ENCODE assay signal across 16 cellular contexts in the genomic region with DNA sequence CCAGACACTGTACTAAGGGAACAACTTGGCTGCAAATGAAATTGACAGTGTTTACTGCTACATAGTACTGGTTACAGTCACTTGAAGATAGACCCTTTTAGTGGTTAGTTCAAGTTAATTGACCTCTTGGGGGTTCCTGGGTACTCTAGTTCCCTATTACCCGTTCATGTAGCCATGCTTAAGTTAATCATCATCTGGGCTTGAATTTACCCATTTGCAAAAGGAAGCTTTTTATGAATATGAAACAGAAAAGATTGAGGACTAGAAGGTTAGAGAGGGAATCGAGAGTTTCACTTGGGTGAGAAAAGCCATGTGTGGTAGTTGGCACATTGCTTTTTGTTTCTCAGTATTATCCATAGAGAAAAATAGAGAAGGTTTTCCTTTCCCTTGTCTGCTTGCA. TPM values are rescaled to one million over a fixed set of nuclear protein-coding genes. Genes with fewer than 3 reads are reported as not detected.
A peak's percentile ranks its signal among the peaks of the same experiment; 100 is the strongest.
DNase-seq lines count a peak whose midpoint lies in the region; ATAC-seq and TF ChIP-seq lines count a peak whose summit lies in the region.
"Had no signal": no experiment of that assay in that cellular context is flagged by ENCODE, and none has a peak within 500 bp of the region (broad histone marks: within the 10 kb centered on the region; RNA-seq: fewer than 3 reads in every experiment).

No MANE protein-coding gene starts in this region.

- intact Hi-C loops in left lung (cut with DNase I) = no loop called here
- intact Hi-C loops in colonic mucosa (cut with DNase I) = loop anchor here (5.0 kb wide), 1 partner anchor 38 kb away; no protein-coding TSS in a partner anchor

- H3K27me3 ChIP-seq in left lung (no peaks in the 10 kb centered on the region), colonic mucosa (no peaks in the 10 kb centered on the region)
- H3K27me3 ChIP-seq: cardiac muscle cell had no signal

- H3K36me3 ChIP-seq in left lung (peaks cover 7 to 21% of the 10 kb centered on the region in 2 donors), colonic mucosa (no peaks in the 10 kb centered on the region)

- H3K9me3 ChIP-seq in left lung (no peaks in the 10 kb centered on the region), colonic mucosa (no peaks in the 10 kb centered on the region)

- H3K9ac ChIP-seq in colonic mucosa (ENCODE audit: low read depth in 2 of 2, low read length in 2 of 2) = no peak overlapping the region

- H3K27ac ChIP-seq in left lung = no peak overlapping the region
- no peak overlapping the region for H3K27ac ChIP-seq in colonic mucosa
- H3K27ac ChIP-seq: cardiac muscle cell had no signal

- in situ Hi-C loops in GM13976 (cut with MboI; ENCODE audit: low sequenced_read_pairs, unreplicated experiment) = no loop called here

- TF ChIP-seq CTCF in GM13976 (IDR thresholded peaks at IDR 0.05; ENCODE audit: borderline replicate concordance, control extremely low read depth, extremely low read depth, insufficient read depth, missing control alignments) (no peak), LNCaP clone FGC (IDR thresholded peaks at IDR 0.05; ENCODE audit: control insufficient read depth, extremely low read depth, insufficient read depth) (no peak), left lung (IDR thresholded peaks at IDR 0.05) (no peak), colonic mucosa (IDR thresholded peaks at IDR 0.05) (no peak)

- H3K4me1 ChIP-seq in left lung (peaks cover 0 to 14% of the 10 kb centered on the region in 2 donors), colonic mucosa (no peaks in the 10 kb centered on the region)

- H3K4me3 ChIP-seq in LNCaP clone FGC (ENCODE audit: low read depth, low read length) = peak overlapping the region; percentile 74
- no peak overlapping the region for H3K4me3 ChIP-seq in left lung
- no peak overlapping the region for H3K4me3 ChIP-seq in colonic mucosa
- H3K4me3 ChIP-seq: cardiac muscle cell, GM23338 had no signal

- ATAC-seq in GM19468 (IDR thresholded peaks at IDR 0.05; ENCODE audit: extremely low read depth, unreplicated experiment) = peak; percentile 36
- ATAC-seq in HG02973 (IDR thresholded peaks at IDR 0.05; ENCODE audit: unreplicated experiment) = peak; percentile 29
- no peak for ATAC-seq in left lung
- no peak for ATAC-seq in HG03039 (IDR thresholded peaks at IDR 0.05; ENCODE audit: unreplicated experiment)
- ATAC-seq: GM23338 had no signal

- DNase-seq in GM13976 (ENCODE audit: low spot score) (peak; percentile 31), LNCaP clone FGC (ENCODE audit: low read depth) (no peak), left lung (no peak), HK-2 (ENCODE audit: unreplicated experiment) (no peak), colonic mucosa (no peak)
- DNase-seq: activated CD4-positive, alpha-beta T cell treated with anti-CD3 and anti-CD28 coated beads for 4 hours; DMS153; kidney glomerular epithelial cell; NCI-H345; stimulated activated CD4-positive, alpha-beta T cell treated with anti-CD3 and anti-CD28 coated beads, Interleukin-4, amount 100 ng/mL, for 1 hour; stimulated activated naive CD4-positive, alpha-beta T cell had no signal

RNA-seq across cellular contexts. Expression of a gene that starts 2.7 kb away (rescaled TPM):
- total RNA-seq in left lung (10 to 100 TPM; 62.0 to 62.3 TPM), colonic mucosa (10 to 100 TPM; 63.5 to 92.4 TPM)

RNA-seq across cellular contexts. Expression of a gene that starts 30.8 kb away (rescaled TPM):
- total RNA-seq in left lung (1 to 10 TPM; 6.1 to 9.8 TPM), colonic mucosa (1 to 10 TPM; 5.1 to 5.6 TPM)

Comparison
In these comparisons a context has a peak if more than half of its experiments do, and no peak if none do; other contexts are left out.
1. ATAC-seq: peak in GM19468 (single experiment) and HG02973 (single experiment); none in left lung (single experiment) and HG03039 (single experiment).